ENCODE assay signal across 8 cellular contexts in the genomic region with DNA sequence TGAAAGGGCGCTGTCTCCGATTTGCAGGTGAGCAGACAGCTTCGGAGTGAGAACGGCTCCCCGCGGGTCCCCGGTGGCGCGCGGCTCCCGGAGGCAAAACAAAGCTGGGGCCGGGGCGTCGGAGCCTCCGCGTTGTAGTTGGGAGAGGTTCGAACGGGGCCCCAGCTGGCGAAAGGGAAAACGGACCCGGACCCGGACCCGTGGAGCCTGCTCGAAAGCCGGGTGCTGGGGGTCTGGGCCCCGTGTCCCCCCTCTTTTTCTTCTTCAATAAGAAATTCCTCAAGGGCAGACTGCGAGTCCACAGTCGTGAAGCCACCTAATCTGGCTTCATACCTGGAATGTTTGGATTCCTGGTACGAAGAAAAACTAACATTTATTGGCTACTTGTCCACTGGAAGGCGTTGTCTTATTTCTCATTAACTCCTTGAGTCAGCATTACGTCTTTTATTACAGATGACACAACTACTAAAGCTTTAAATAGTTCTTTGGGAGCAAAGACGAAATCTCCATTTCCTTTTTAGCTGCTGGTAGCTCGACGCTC. TPM values are rescaled to one million over a fixed set of nuclear protein-coding genes. Genes with fewer than 3 reads are reported as not detected.
DNase-seq lines count a peak whose midpoint lies in the region; ATAC-seq and TF ChIP-seq lines count a peak whose summit lies in the region.

No MANE protein-coding gene starts in this region.

- DNase-seq in COLO668 (lab: John Stamatoyannopoulos, UW; ENCODE audit: unreplicated experiment) = peak; percentile 87
- peak; percentile 33 for DNase-seq in LHCN-M2 (ENCODE audit: low read depth)
- peak; percentile 58 for DNase-seq in WTC11 (ENCODE audit: low spot score)
- DNase-seq in effector memory CD4-positive, alpha-beta T cell = peak in 1 of 3 donors; percentile 9
- peak; percentile 39 to 46 for DNase-seq in lung microvascular endothelial cell (ENCODE audit: low read depth in 2 of 2)
- peak; percentile 43 for DNase-seq in stimulated activated naive CD8-positive, alpha-beta T cell treated with anti-CD3 and anti-CD28 coated beads, Interleukin-15, Interleukin-2, amounts not matched to agents 100 U/mL and 50 U/mL, for 24 hours

- ATAC-seq in WTC11 (peak; percentile 5), HG03439 (IDR thresholded peaks at IDR 0.05; ENCODE audit: unreplicated experiment) (no peak), HG02852 (IDR thresholded peaks at IDR 0.05; ENCODE audit: unreplicated experiment) (no peak)
- no peak for ATAC-seq in stimulated activated naive CD8-positive, alpha-beta T cell treated with anti-CD3 and anti-CD28 coated beads, Interleukin-15, Interleukin-2, amounts not matched to agents 100 U/mL and 50 U/mL, for 24 hours

- peaks cover 32% of the 10 kb centered on the region for H3K4me1 Mint-ChIP-seq in WTC11

- H3K4me3 Mint-ChIP-seq in WTC11 = peak overlapping the region; percentile 90

- H3K27me3 ChIP-seq in effector memory CD4-positive, alpha-beta T cell (replicated peaks; ENCODE audit: control insufficient read depth, insufficient read depth, low read length, poor library complexity, severe bottlenecking) = no peaks in the 10 kb centered on the region

- CTCF ChIA-PET in WTC11 (lab: Charles Lee) = interaction anchor here (0.6 to 2.1 kb wide), 5 partner anchors 25 to 375 kb away, joined by 3 to 6 read pairs (median 6); no protein-coding TSS in a partner anchor

- no peak for TF ChIP-seq CTCF in WTC11 (IDR thresholded peaks at IDR 0.05)

- POLR2A ChIA-PET in WTC11 (lab: Charles Lee) = interaction anchor here (0.7 kb wide), 1 partner anchor 170 kb away, joined by 3 read pairs; no protein-coding TSS in a partner anchor

- H3K27ac Mint-ChIP-seq in WTC11 = peak overlapping the region; percentile 96

- peaks cover 34% of the 10 kb centered on the region for H3K4me1 ChIP-seq in effector memory CD4-positive, alpha-beta T cell (ENCODE audit: control insufficient read depth, insufficient read depth, low read length, poor library complexity, severe bottlenecking)

- H3K9me3 Mint-ChIP-seq in WTC11 = no peaks in the 10 kb centered on the region

- H3K4me3 ChIP-seq in effector memory CD4-positive, alpha-beta T cell (ENCODE audit: insufficient read depth, low read depth, low read length, poor library complexity, severe bottlenecking) = peak overlapping the region; percentile 76

- no peaks in the 10 kb centered on the region for H3K9me3 ChIP-seq in effector memory CD4-positive, alpha-beta T cell (ENCODE audit: control insufficient read depth, low read length)

- H3K27me3 Mint-ChIP-seq in WTC11 (ENCODE audit: low read depth) = peaks cover 2% of the 10 kb centered on the region; the same call in 1 of the 2 replicates

- no peaks in the 10 kb centered on the region for H3K36me3 ChIP-seq in effector memory CD4-positive, alpha-beta T cell (ENCODE audit: control insufficient read depth, insufficient read depth, low read length)

- H3K36me3 Mint-ChIP-seq in WTC11 = no peaks in the 10 kb centered on the region

- peak overlapping the region; percentile 94 for H3K27ac ChIP-seq in effector memory CD4-positive, alpha-beta T cell (ENCODE audit: insufficient read depth, low read length, poor library complexity, severe bottlenecking)

TF ChIP-seq in WTC11, 78 proteins besides CTCF, POLR2A, EP300 and RAD21:
- 0 out of 2 replicates have a peak, but pooled peaks have one; percentile 0 for TF ChIP-seq HMGXB4 (CRISPR knock-in tag; IDR thresholded peaks at IDR 0.05)
- no peak for TF ChIP-seq NR3C1 (CRISPR knock-in tag; conservative IDR thresholded peaks at IDR 0.05; ENCODE audit: low read depth)
TF ChIP-seq in WTC11: peak in this region for 1.

RNA-seq across cellular contexts. Expression of gene MTIF3, which starts 0.6 kb away (rescaled TPM):
- total RNA-seq in LHCN-M2 (2014; rRNA removed) (30.8 and 45.4 TPM in 2 replicates), WTC11 (2021) (42.0 to 50.0 TPM (median 45.1 TPM) in 3 replicates), lung microvascular endothelial cell (35.7 and 38.6 TPM in 2 replicates)
- 32.5 TPM for polyA plus RNA-seq in LHCN-M2 (2012)

RNA-seq across cellular contexts. Expression of gene GTF3A, which starts 26.6 kb away (rescaled TPM):
- total RNA-seq in LHCN-M2 (2014; rRNA removed) = 188 and 197 TPM in 2 replicates
- polyA plus RNA-seq in LHCN-M2 (2012) = 112 TPM
- total RNA-seq in WTC11 (2021) = 77.0 to 88.7 TPM (median 78.4 TPM) in 3 replicates
- 87.8 and 119 TPM in 2 replicates for total RNA-seq in lung microvascular endothelial cell
